Comparison of ENCODE assay signal across 16 cellular contexts in the genomic region with DNA sequence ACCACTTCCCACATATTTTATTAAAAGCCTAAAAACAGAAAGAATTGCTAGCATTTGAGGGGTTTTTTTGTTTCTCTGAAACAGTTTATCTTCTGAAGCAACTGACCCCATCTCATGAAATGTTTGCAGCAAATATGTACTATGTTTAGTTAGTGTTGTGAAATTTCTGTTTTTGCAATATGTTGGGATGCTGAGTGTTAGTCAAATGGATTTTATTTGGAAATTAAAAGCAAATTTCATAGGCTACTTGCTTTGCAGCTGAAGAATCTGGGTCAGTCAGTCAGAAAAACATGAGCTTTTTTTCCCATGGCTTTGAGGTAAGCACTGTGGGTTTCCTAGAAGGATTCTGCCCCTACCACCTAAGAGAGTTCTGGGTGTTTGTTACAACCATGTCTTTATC.
"Had no signal": no experiment of that assay in that cellular context is flagged by ENCODE, and none has a peak within 500 bp of the region (broad histone marks: within the 10 kb centered on the region; RNA-seq: fewer than 3 reads in every experiment).

No MANE protein-coding gene starts in this region.

- DNase-seq: cerebellar nuclear complex; colonic mucosa; effector CD4-positive, alpha-beta T cell; endodermal cell; heart left ventricle; hippocampal formation; mammary epithelial cell; naive thymus-derived CD4-positive, alpha-beta T cell; nephron progenitor cell; psoas muscle; retina; right lobe of liver; stimulated activated naive CD4-positive, alpha-beta T cell treated with Interleukin-2 at 50 U/mL for 16 hours; trophoblast cell had no signal

- H3K4me3 ChIP-seq: colonic mucosa, heart left ventricle, psoas muscle, right lobe of liver had no signal

- H3K79me2 ChIP-seq: parathyroid adenoma had no signal

- H3K36me3 ChIP-seq: colonic mucosa, heart left ventricle, right lobe of liver had no signal

- H3K27ac ChIP-seq: colonic mucosa, heart left ventricle, parathyroid adenoma, psoas muscle, right lobe of liver had no signal

- H3K9me3 ChIP-seq: colonic mucosa, heart left ventricle, psoas muscle, right lobe of liver had no signal

- H2AFZ ChIP-seq: parathyroid adenoma had no signal

- ATAC-seq: heart left ventricle; left lobe of liver; naive thymus-derived CD4-positive, alpha-beta T cell; psoas muscle; right lobe of liver had no signal

- H3K9ac ChIP-seq: parathyroid adenoma had no signal

- H3K27me3 ChIP-seq: colonic mucosa, heart left ventricle, right lobe of liver had no signal

- H3K4me1 ChIP-seq: colonic mucosa, heart left ventricle, parathyroid adenoma, psoas muscle, right lobe of liver had no signal
